1 cellular context compared by ENCODE assay signal in the genomic region with DNA sequence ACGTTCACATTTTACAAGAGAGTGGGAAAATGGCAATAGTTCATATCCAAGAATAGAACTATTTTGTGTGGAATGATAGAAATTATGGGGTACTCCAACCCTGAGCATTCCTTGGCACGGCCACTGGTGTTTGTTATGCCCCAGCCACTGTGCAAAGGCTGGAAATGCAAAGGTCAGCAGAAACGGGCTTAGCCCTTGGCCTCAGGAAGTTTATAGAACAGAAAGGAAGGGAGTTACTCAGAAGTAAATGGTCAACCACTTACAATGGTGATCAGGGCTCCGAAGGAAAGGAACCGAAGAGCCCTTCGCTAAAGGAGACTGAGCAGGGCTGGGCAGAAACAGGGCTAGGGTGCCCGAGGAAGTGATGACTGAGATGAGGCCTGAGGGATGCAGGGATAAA.
TF ChIP-seq lines count a peak whose summit lies in the region.

No MANE protein-coding gene starts in this region.

TF ChIP-seq in K562, 482 proteins besides CTCF, POLR2A, EP300 and RAD21 (continued from another document):
- no peak for TF ChIP-seq TSHZ1 (CRISPR knock-in tag; IDR thresholded peaks at IDR 0.05)
- peak; percentile 52; the same call in 1 of the 2 replicates for TF ChIP-seq C11orf30 (IDR thresholded peaks at IDR 0.05; ENCODE audit: low read depth)
- peak; percentile 50 for TF ChIP-seq MAFG (tag; conservative IDR thresholded peaks at IDR 0.05)
- TF ChIP-seq MAFK (IDR thresholded peaks at IDR 0.05; ENCODE audit: low read length) = peak; percentile 50; the same call in 1 of the 2 replicates
- TF ChIP-seq ZNF316 (IDR thresholded peaks at IDR 0.05) = peak; percentile 72
- no peak for TF ChIP-seq NCOA1 (IDR thresholded peaks at IDR 0.05; ENCODE audit: low read depth)
